Comparison of ENCODE assay signal across 20 cellular contexts in genomic region chr1:165675794-165676193, GRCh38. TPM values are rescaled to one million over a fixed set of nuclear protein-coding genes. Genes with fewer than 3 reads are reported as not detected.
DNase-seq lines count a peak whose midpoint lies in the region; ATAC-seq and TF ChIP-seq lines count a peak whose summit lies in the region.
"Had no signal": no experiment of that assay in that cellular context is flagged by ENCODE, and none has a peak within 500 bp of the region (broad histone marks: within the 10 kb centered on the region; RNA-seq: fewer than 3 reads in every experiment).

No MANE protein-coding gene starts in this region.

- 86 to 96% (median 90%) methylated on average over 1 of the region's 1 CpG for WGBS in psoas muscle, 3 donors

- ATAC-seq in T-helper 17 cell = no peak
- ATAC-seq in psoas muscle = no peak

- TF ChIP-seq CTCF in 22Rv1 (IDR thresholded peaks at IDR 0.05) = no peak
- TF ChIP-seq CTCF in psoas muscle (IDR thresholded peaks at IDR 0.05) = no peak
- no peak for TF ChIP-seq CTCF in GM10248 (IDR thresholded peaks at IDR 0.05; ENCODE audit: control extremely low read depth, extremely low read depth, low read depth, missing control alignments)

- peaks cover 4 to 84% of the 10 kb centered on the region in 2 donors for H3K36me3 ChIP-seq in psoas muscle (ENCODE audit: insufficient read depth in 1 of 2, low read depth in 1 of 2)

- intact Hi-C loops in psoas muscle (cut with DNase I) = no loop called here

- peaks cover 12% of the 10 kb centered on the region for H3K36me3 Mint-ChIP-seq in T-helper 17 cell (ENCODE audit: low read depth)

- DNase-seq in EH (ENCODE audit: low read depth) (peak; percentile 39), T-helper 17 cell (no peak), psoas muscle (no peak), NCI-H2171 treated with DMSO at 0.1 percent for 48 hours (lab: John Stamatoyannopoulos, UW) (no peak), GM10248 (ENCODE audit: extremely low spot score) (no peak)
- DNase-seq in stimulated activated CD4-positive, alpha-beta T cell treated with anti-CD3 and anti-CD28 coated beads, Interleukin-4, amount 100 ng/mL, for 4 hours = no peak
- DNase-seq: DMS153, HCEC 1CT, NCI-H1092, NCI-H1417 treated with DMSO at 0.1 percent for 48 hours, NCI-H187 treated with DMSO at 0.1 percent for 48 hours, NCI-H446, NCI-H524 treated with DMSO at 0.1 percent for 48 hours, NCI-H774, SK-N-SH, SW 1271 had no signal

- no peak overlapping the region for H3K4me3 Mint-ChIP-seq in T-helper 17 cell
- H3K4me3 Mint-ChIP-seq: B cell had no signal

- H3K27me3 ChIP-seq in psoas muscle (ENCODE audit: insufficient read depth in 3 of 3, low read length in 2 of 3) = no peaks in the 10 kb centered on the region

- H3K27me3 Mint-ChIP-seq in T-helper 17 cell = no peaks in the 10 kb centered on the region
- H3K27me3 Mint-ChIP-seq: B cell had no signal

- no peak overlapping the region for H3K4me3 ChIP-seq in psoas muscle

- peaks cover 8% of the 10 kb centered on the region for H3K4me1 ChIP-seq in psoas muscle

- peak overlapping the region; percentile 51 for H3K27ac ChIP-seq in 22Rv1
- peak overlapping the region; percentile 13 for H3K27ac ChIP-seq in psoas muscle
- H3K27ac ChIP-seq: C4-2B, HL-60 had no signal

- POLR2A ChIA-PET in GM10248 (lab: Yijun Ruan, JAX) = no interaction called here

- peak overlapping the region; percentile 90 for H3K27ac Mint-ChIP-seq in T-helper 17 cell
- H3K27ac Mint-ChIP-seq: B cell had no signal

- CTCF ChIA-PET in GM10248 (lab: Yijun Ruan, JAX) = interaction anchor here (1.3 to 1.8 kb wide), 2 partner anchors 8 to 10 kb away, joined by 3 to 4 read pairs; no protein-coding TSS in a partner anchor

- no peaks in the 10 kb centered on the region for H3K9me3 ChIP-seq in T-helper 17 cell (ENCODE audit: control insufficient read depth, low read length, poor library complexity, severe bottlenecking)
- H3K9me3 ChIP-seq in psoas muscle = no peaks in the 10 kb centered on the region
- H3K9me3 ChIP-seq: SK-N-SH had no signal

- peaks cover 12% of the 10 kb centered on the region for H3K4me1 Mint-ChIP-seq in T-helper 17 cell
- H3K4me1 Mint-ChIP-seq: B cell had no signal

RNA-seq across cellular contexts. Expression of gene ALDH9A1, which starts 22.6 kb away (rescaled TPM):
- 10 to 100 TPM; 33.9 to 37.0 TPM for total RNA-seq in T-helper 17 cell
- total RNA-seq in psoas muscle = 10 to 100 TPM; 40.9 to 69.3 (median 49.9) TPM
- polyA plus RNA-seq in psoas muscle = 10 to 100 TPM; 30.4 to 37.0 (median 33.6) TPM

RNA-seq across cellular contexts. Expression of gene MGST3, which starts 44.8 kb away (rescaled TPM):
- total RNA-seq in T-helper 17 cell (10 to 100 TPM; 27.2 to 42.1 TPM), psoas muscle (100 to 1,000 TPM; 223 to 318 (median 258) TPM)
- 100 to 1,000 TPM; 177 to 329 (median 233) TPM for polyA plus RNA-seq in psoas muscle

Comparison
In these comparisons a context has a peak if more than half of its experiments do, and no peak if none do; other contexts are left out.
1. RNA of gene MGST3, which starts 44.8 kb away (total RNA-seq): 223 to 318 TPM in psoas muscle; 27.2 to 42.1 TPM in T-helper 17 cell; every median in the first group is over 4 times any median in the second.